8 cellular contexts compared by ENCODE assay signal in genomic region chr3:119810018-119810435, GRCh38.
DNase-seq lines count a peak whose midpoint lies in the region; ATAC-seq and TF ChIP-seq lines count a peak whose summit lies in the region.

No MANE protein-coding gene starts in this region.

- H3K27me3 ChIP-seq in HL-60 (ENCODE audit: insufficient read depth, poor library complexity, severe bottlenecking), result no peaks in the 10 kb centered on the region

- no peak for TF ChIP-seq CTCF in HL-60 (IDR thresholded peaks at IDR 0.05; ENCODE audit: insufficient read depth, low read length)
- peak; percentile 23 for TF ChIP-seq CTCF in fibroblast of mammary gland (conservative IDR thresholded peaks at IDR 0.05; ENCODE audit: control insufficient read depth, insufficient read depth, low read depth, low read length)

- ATAC-seq in GM19467 (IDR thresholded peaks at IDR 0.05; ENCODE audit: unreplicated experiment), result peak; percentile 79

- peak; percentile 47 for DNase-seq in DMS153 (lab: John Stamatoyannopoulos, UW)
- DNase-seq in HL-60 (ENCODE audit: low read depth in 1 of 2, low spot score in 1 of 2), result peak; percentile 48 to 49
- peak; percentile 81 for DNase-seq in activated CD8-positive, alpha-beta memory T cell treated with anti-CD3 and anti-CD28 coated beads, Interleukin-2, amount 50 U/mL, for 48 hours
- peak; percentile 31 for DNase-seq in fibroblast of mammary gland (ENCODE audit: low read depth)
- DNase-seq in retina, result peak; percentile 81
- DNase-seq in NCI-H510A treated with DMSO at 0.1 percent for 48 hours (lab: John Stamatoyannopoulos, UW), result no peak
- DNase-seq in SKM-1 treated with dmso at 0.1 percent for 144 hours (lab: John Stamatoyannopoulos, UW; ENCODE audit: unreplicated experiment), result no peak

- H3K4me3 ChIP-seq in HL-60 (replicated peaks; ENCODE audit: insufficient read depth, low read length) (peak overlapping the region; percentile 30), fibroblast of mammary gland (ENCODE audit: control insufficient read depth, low read depth, low read length) (peak overlapping the region; percentile 44)

- H3K27ac ChIP-seq in HL-60 (replicated peaks), result peak overlapping the region; percentile 75

Comparison
In these comparisons a context has a peak if more than half of its experiments do, and no peak if none do; other contexts are left out.
1. DNase-seq: peak in DMS153 (single experiment), HL-60 (2 of 2), activated CD8-positive, alpha-beta memory T cell treated with anti-CD3 and anti-CD28 coated beads, Interleukin-2, amount 50 U/mL, for 48 hours (single experiment), fibroblast of mammary gland (single experiment) and retina (single experiment); none in NCI-H510A treated with DMSO at 0.1 percent for 48 hours (single experiment) and SKM-1 treated with dmso at 0.1 percent for 144 hours (single experiment).